1 cellular context compared by ENCODE assay signal in the genomic region with DNA sequence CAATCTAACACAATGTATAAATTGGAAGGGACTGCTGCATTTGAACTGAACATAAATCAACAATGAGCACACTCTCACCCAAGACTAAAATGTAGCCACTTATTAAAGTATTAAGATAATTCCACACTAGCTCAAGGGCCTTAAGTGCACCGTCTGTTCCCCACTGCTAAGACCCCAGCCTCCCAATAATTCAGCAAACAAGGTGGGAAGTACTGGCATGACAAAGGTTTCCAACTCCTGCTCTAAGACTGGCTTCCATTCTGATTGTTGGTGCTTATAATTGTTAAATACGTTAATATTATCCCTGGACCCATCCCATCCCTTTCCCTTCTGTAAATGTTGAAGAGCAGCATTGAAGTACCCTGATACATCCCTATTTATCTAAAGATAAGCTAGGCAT.
TF ChIP-seq lines count a peak whose summit lies in the region.

No MANE protein-coding gene starts in this region.

TF ChIP-seq in IMR-90, 13 proteins besides CTCF, POLR2A, EP300 and RAD21:
- TF ChIP-seq, protein P1, sequence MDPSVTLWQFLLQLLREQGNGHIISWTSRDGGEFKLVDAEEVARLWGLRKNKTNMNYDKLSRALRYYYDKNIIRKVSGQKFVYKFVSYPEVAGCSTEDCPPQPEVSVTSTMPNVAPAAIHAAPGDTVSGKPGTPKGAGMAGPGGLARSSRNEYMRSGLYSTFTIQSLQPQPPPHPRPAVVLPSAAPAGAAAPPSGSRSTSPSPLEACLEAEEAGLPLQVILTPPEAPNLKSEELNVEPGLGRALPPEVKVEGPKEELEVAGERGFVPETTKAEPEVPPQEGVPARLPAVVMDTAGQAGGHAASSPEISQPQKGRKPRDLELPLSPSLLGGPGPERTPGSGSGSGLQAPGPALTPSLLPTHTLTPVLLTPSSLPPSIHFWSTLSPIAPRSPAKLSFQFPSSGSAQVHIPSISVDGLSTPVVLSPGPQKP (IDR thresholded peaks at IDR 0.05; ENCODE audit: borderline replicate concordance, low read depth, low read length), result no peak
- TF ChIP-seq USF2 (IDR thresholded peaks at IDR 0.05; ENCODE audit: low read depth, low read length) (no peak), CHD1 (IDR thresholded peaks at IDR 0.05; ENCODE audit: low read depth, low read length) (no peak), CEBPB (IDR thresholded peaks at IDR 0.05; ENCODE audit: low read depth, low read length) (no peak), NFE2L2 (IDR thresholded peaks at IDR 0.05; ENCODE audit: low read depth, low read length) (no peak), MXI1 (IDR thresholded peaks at IDR 0.05; ENCODE audit: borderline replicate concordance, low read depth, low read length) (no peak), RFX5 (IDR thresholded peaks at IDR 0.05; ENCODE audit: low read depth, low read length) (no peak), MAFK (IDR thresholded peaks at IDR 0.05; ENCODE audit: low read depth, low read length) (no peak), RCOR1 (IDR thresholded peaks at IDR 0.05; ENCODE audit: insufficient replicate concordance, low read length) (no peak)
